ENCODE assay signal across 3 cellular contexts in the genomic region with DNA sequence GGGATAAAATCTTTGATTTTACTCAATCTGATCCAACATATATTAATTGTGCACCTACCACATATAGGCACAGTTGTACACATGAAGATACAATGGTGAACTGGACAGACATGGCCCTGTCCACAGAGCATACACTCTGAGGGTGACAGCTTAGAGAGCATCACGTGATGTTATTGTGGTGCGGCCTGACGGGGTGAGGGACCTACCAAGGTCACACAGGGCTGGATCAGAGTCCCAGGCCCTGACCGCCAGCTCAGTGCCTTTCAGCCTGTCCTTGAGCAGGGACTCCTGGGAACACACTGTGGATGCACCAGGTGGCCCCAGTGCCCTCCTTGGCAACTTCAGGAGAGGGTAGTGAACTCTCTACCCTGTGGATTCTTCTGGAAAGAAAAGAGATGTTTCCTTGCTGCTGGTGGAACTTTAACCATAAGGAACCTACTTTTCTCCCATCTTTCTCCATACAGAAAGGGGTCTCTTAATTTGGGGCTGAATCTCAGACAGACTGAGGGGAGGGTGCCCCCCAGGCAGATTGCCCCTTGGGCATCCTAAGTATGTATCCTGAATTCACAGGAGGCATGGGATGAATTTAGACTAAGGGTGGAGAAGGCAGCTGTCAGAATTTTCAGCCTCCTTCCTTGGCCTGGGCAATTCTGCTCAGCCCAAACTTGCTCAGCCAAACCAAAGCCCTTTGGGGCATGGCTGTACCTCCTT.
TF ChIP-seq lines count a peak whose summit lies in the region.

No MANE protein-coding gene starts in this region.

TF ChIP-seq in Ishikawa, 13 proteins besides CTCF, POLR2A, EP300 and RAD21:
- TF ChIP-seq CEBPB (IDR thresholded peaks at IDR 0.05) (no peak), NFIC (IDR thresholded peaks at IDR 0.05) (no peak), TCF12 (IDR thresholded peaks at IDR 0.05; ENCODE audit: low read depth) (no peak), FOXM1 (IDR thresholded peaks at IDR 0.05; ENCODE audit: borderline replicate concordance, low read depth) (no peak), EGR1 (IDR thresholded peaks at IDR 0.05) (no peak), TAF1 (IDR thresholded peaks at IDR 0.05; ENCODE audit: low read depth) (no peak)
- TF ChIP-seq, protein P1, sequence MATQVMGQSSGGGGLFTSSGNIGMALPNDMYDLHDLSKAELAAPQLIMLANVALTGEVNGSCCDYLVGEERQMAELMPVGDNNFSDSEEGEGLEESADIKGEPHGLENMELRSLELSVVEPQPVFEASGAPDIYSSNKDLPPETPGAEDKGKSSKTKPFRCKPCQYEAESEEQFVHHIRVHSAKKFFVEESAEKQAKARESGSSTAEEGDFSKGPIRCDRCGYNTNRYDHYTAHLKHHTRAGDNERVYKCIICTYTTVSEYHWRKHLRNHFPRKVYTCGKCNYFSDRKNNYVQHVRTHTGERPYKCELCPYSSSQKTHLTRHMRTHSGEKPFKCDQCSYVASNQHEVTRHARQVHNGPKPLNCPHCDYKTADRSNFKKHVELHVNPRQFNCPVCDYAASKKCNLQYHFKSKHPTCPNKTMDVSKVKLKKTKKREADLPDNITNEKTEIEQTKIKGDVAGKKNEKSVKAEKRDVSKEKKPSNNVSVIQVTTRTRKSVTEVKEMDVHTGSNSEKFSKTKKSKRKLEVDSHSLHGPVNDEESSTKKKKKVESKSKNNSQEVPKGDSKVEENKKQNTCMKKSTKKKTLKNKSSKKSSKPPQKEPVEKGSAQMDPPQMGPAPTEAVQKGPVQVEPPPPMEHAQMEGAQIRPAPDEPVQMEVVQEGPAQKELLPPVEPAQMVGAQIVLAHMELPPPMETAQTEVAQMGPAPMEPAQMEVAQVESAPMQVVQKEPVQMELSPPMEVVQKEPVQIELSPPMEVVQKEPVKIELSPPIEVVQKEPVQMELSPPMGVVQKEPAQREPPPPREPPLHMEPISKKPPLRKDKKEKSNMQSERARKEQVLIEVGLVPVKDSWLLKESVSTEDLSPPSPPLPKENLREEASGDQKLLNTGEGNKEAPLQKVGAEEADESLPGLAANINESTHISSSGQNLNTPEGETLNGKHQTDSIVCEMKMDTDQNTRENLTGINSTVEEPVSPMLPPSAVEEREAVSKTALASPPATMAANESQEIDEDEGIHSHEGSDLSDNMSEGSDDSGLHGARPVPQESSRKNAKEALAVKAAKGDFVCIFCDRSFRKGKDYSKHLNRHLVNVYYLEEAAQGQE (IDR thresholded peaks at IDR 0.05; ENCODE audit: low read depth) = no peak
- TF ChIP-seq, protein P2, sequence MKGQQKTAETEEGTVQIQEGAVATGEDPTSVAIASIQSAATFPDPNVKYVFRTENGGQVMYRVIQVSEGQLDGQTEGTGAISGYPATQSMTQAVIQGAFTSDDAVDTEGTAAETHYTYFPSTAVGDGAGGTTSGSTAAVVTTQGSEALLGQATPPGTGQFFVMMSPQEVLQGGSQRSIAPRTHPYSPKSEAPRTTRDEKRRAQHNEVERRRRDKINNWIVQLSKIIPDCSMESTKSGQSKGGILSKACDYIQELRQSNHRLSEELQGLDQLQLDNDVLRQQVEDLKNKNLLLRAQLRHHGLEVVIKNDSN (IDR thresholded peaks at IDR 0.05) = peak; percentile 32; the same call in 1 of the 2 replicates

TF ChIP-seq in H1, 55 proteins besides CTCF, POLR2A, EP300 and RAD21:
- TF ChIP-seq EZH2 (IDR thresholded peaks at IDR 0.05; ENCODE audit: low read depth, low read length, severe bottlenecking) (no peak), PHF8 (conservative IDR thresholded peaks at IDR 0.05; ENCODE audit: low read depth, low read length) (no peak), SP4 (IDR thresholded peaks at IDR 0.05; ENCODE audit: low read length) (no peak), YY1 (IDR thresholded peaks at IDR 0.05; ENCODE audit: low read depth, low read length) (no peak), HDAC6 (IDR thresholded peaks at IDR 0.05; ENCODE audit: low read depth, low read length) (no peak), CREB1 (IDR thresholded peaks at IDR 0.05) (no peak), GABPA (IDR thresholded peaks at IDR 0.05; ENCODE audit: borderline replicate concordance, insufficient read depth, low read length) (no peak), POLR2AphosphoS5 (IDR thresholded peaks at IDR 0.05; ENCODE audit: low read depth, low read length) (no peak), SIN3A (conservative IDR thresholded peaks at IDR 0.05 in 1 of 2, IDR thresholded peaks at IDR 0.05 in 1 of 2; ENCODE audit: low read depth in 1 of 2, low read length in 2 of 2) (no peak), KDM5A (IDR thresholded peaks at IDR 0.05; ENCODE audit: low read length) (no peak), TEAD4 (IDR thresholded peaks at IDR 0.05; ENCODE audit: low read depth, low read length) (no peak), BCL11A (IDR thresholded peaks at IDR 0.05; ENCODE audit: low read depth in 2 of 2, low read length in 2 of 2) (no peak), SUZ12 (IDR thresholded peaks at IDR 0.05; ENCODE audit: low read length) (no peak), JUN (IDR thresholded peaks at IDR 0.05; ENCODE audit: low read depth, low read length) (no peak), SRF (IDR thresholded peaks at IDR 0.05; ENCODE audit: low read depth, low read length) (no peak)
- TF ChIP-seq, protein P3, sequence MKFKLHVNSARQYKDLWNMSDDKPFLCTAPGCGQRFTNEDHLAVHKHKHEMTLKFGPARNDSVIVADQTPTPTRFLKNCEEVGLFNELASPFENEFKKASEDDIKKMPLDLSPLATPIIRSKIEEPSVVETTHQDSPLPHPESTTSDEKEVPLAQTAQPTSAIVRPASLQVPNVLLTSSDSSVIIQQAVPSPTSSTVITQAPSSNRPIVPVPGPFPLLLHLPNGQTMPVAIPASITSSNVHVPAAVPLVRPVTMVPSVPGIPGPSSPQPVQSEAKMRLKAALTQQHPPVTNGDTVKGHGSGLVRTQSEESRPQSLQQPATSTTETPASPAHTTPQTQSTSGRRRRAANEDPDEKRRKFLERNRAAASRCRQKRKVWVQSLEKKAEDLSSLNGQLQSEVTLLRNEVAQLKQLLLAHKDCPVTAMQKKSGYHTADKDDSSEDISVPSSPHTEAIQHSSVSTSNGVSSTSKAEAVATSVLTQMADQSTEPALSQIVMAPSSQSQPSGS (IDR thresholded peaks at IDR 0.05; ENCODE audit: low read length) = no peak

TF ChIP-seq in liver, 16 proteins besides CTCF, POLR2A, EP300 and RAD21:
- TF ChIP-seq, protein P4, sequence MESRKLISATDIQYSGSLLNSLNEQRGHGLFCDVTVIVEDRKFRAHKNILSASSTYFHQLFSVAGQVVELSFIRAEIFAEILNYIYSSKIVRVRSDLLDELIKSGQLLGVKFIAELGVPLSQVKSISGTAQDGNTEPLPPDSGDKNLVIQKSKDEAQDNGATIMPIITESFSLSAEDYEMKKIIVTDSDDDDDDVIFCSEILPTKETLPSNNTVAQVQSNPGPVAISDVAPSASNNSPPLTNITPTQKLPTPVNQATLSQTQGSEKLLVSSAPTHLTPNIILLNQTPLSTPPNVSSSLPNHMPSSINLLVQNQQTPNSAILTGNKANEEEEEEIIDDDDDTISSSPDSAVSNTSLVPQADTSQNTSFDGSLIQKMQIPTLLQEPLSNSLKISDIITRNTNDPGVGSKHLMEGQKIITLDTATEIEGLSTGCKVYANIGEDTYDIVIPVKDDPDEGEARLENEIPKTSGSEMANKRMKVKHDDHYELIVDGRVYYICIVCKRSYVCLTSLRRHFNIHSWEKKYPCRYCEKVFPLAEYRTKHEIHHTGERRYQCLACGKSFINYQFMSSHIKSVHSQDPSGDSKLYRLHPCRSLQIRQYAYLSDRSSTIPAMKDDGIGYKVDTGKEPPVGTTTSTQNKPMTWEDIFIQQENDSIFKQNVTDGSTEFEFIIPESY (IDR thresholded peaks at IDR 0.05) = peak; percentile 89
- TF ChIP-seq JUND (IDR thresholded peaks at IDR 0.05) (peak; percentile 71 to 88), HNF4A (conservative IDR thresholded peaks at IDR 0.05) (peak; percentile 97 to 99), YY1 (IDR thresholded peaks at IDR 0.05) (peak; percentile 69), NR2F2 (IDR thresholded peaks at IDR 0.05) (peak; percentile 88), HNF4G (IDR thresholded peaks at IDR 0.05) (peak; percentile 88), RXRA (IDR thresholded peaks at IDR 0.05) (peak; percentile 100), SP1 (IDR thresholded peaks at IDR 0.05) (peak; percentile 98), TAF1 (conservative IDR thresholded peaks at IDR 0.05) (no peak), FOXA1 (IDR thresholded peaks at IDR 0.05) (peak; percentile 93), GABPA (IDR thresholded peaks at IDR 0.05 in 1 of 2, conservative IDR thresholded peaks at IDR 0.05 in 1 of 2) (peak in 1 of 2 donors; percentile 35), FOXA2 (IDR thresholded peaks at IDR 0.05) (peak; percentile 77), EGR1 (IDR thresholded peaks at IDR 0.05; ENCODE audit: low read depth in 2 of 2) (peak in 1 of 2 donors; percentile 80)
- TF ChIP-seq, protein P1 (IDR thresholded peaks at IDR 0.05) = peak; percentile 55
- TF ChIP-seq, protein P5, sequence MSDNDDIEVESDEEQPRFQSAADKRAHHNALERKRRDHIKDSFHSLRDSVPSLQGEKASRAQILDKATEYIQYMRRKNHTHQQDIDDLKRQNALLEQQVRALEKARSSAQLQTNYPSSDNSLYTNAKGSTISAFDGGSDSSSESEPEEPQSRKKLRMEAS (IDR thresholded peaks at IDR 0.05) = peak; percentile 93
- TF ChIP-seq, protein P6, sequence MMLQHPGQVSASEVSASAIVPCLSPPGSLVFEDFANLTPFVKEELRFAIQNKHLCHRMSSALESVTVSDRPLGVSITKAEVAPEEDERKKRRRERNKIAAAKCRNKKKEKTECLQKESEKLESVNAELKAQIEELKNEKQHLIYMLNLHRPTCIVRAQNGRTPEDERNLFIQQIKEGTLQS (IDR thresholded peaks at IDR 0.05) = no peak
